8 cellular contexts compared by ENCODE assay signal in the genomic region with DNA sequence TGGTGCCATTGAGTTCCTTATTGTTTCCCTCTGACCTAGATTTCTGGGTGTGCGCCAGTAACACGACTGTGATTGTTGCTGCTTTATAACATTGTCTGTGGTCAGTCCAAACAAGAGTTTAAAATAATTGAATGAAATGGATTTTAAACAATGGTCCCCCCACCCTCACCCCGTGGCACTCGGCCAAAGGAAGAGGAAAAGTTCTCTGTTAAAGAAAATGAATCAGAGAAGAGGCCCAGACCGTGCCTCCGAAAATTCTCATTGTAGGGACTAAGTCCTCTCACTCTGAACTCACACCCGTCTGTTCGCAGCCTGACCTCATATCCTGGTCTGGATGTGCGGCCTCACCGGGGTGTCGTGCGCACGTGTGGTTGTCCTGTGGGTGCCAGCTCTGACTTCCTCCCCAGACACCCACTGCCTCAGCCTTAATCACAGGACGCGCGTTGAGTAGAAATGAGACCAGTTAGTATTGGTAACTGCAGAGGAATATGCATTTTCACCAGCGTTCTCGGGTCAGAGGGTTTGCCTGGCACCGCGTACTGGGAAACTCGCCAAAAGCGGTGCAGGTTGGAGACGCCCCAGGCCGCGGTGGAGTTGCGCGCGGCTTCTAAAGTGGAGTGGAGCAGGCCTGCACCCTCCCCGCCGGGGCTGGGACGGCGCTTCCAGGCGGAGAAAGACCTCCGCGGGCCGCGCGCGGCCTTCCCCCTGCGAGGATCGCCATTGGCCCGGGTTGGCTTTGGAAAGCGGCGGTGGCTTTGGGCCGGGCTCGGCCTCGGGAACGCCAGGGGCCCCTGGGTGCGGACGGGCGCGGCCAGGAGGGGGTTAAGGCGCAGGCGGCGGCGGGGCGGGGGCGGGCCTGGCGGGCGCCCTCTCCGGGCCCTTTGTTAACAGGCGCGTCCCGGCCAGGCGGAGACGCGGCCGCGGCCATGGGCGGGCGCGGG. TPM values are rescaled to one million over a fixed set of nuclear protein-coding genes. Genes with fewer than 3 reads are reported as not detected.
DNase-seq lines count a peak whose midpoint lies in the region; ATAC-seq, FAIRE-seq and TF ChIP-seq lines count a peak whose summit lies in the region.

ABL1 (plus strand) TSS at position 884 of the 941 bp plus-strand sequence. CDS start 193 bp downstream, outside the sequence.

- DNase-seq in Ammon's horn (ENCODE audit: low spot score): peak; percentile 53
- peak; percentile 47 to 57 for DNase-seq in NOMO-1 (lab: John Stamatoyannopoulos, UW; ENCODE audit: unreplicated experiment in 2 of 2)
- DNase-seq in activated CD8-positive, alpha-beta memory T cell treated with anti-CD3 and anti-CD28 coated beads, Interleukin-2, amount 50 U/mL, for 24 hours (ENCODE audit: extremely low read depth): peak; percentile 53
- peak; percentile 11 to 47 for DNase-seq in stimulated activated CD8-positive, alpha-beta memory T cell treated with anti-CD3 and anti-CD28 coated beads, Interleukin-4, amount 100 ng/mL, for 4 hours (ENCODE audit: low read depth in 2 of 2, low spot score in 1 of 2)

- H3K9me3 ChIP-seq in mononuclear cell (ENCODE audit: low read depth, low read length): no peaks in the 10 kb centered on the region

- peak within 1 kb of the TSS; percentile 50 for H3K4me3 ChIP-seq in mononuclear cell (ENCODE audit: low read length)

- ATAC-seq in HG03460 (IDR thresholded peaks at IDR 0.05; ENCODE audit: unreplicated experiment): peak; percentile 72

- FAIRE-seq in endometrium (lab: Jason Lieb, UNC): peak; percentile 67

- no peaks in the 10 kb centered on the region for H3K27me3 ChIP-seq in mononuclear cell (ENCODE audit: insufficient read depth, low read length)

- H3K4me1 ChIP-seq in mononuclear cell (ENCODE audit: insufficient read depth, low read length): peaks cover 35% of the 10 kb centered on the region

- TF ChIP-seq POLR2A in GM19099 (IDR thresholded peaks at IDR 0.05; ENCODE audit: extremely low read depth, insufficient read length, low read depth): peak; percentile 67

RNA-seq across cellular contexts. Expression of gene ABL1, which starts in this region (rescaled TPM):
- total RNA-seq in mononuclear cell: 14.7 TPM

Comparison
In these comparisons a context has a peak if more than half of its experiments do, and no peak if none do; other contexts are left out.
1. Peak in every context shown above with its lines: DNase-seq, ATAC-seq and H3K4me3 ChIP-seq.